In the genomic region with DNA sequence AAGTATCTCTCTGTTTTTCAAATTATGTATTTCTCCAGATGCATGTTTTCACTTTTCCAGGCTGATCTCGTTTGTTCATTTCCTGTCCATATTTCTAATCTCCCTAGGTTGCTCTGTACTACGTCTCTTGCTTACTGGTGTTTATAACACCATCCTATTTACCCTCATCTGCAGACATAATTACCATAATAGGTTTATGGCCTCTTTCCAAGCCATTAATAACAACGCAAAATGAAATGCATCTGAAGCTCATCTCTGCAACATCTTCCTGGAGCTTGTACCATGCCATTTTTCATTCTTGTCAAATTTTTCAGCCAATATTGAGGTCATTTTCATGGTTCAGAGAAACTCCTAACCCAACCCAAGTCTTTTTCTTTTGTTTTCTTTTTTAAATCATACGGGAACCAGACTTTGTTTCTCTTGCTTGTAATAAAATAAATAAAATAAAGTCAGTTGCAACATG, we compare ENCODE assay signal across 25 cellular contexts. TPM values are rescaled to one million over a fixed set of nuclear protein-coding genes. Genes with fewer than 3 reads are reported as not detected.
DNase-seq lines count a peak whose midpoint lies in the region; ATAC-seq and FAIRE-seq lines count a peak whose summit lies in the region.
"Had no signal": no experiment of that assay in that cellular context is flagged by ENCODE, and none has a peak within 500 bp of the region (broad histone marks: within the 10 kb centered on the region; RNA-seq: fewer than 3 reads in every experiment).

No MANE protein-coding gene starts in this region.

- intact Hi-C loops in sciatic nerve (cut with DNase I), result no loop called here
- intact Hi-C loops in activated CD4-positive, alpha-beta T cell treated with anti-CD3 and anti-CD28 coated beads for 36 hours (cut with DNase I, micrococcal nuclease), result no loop called here

- FAIRE-seq in endometrium (lab: Jason Lieb, UNC), result peak; percentile 21
- FAIRE-seq: astrocyte, H54, HepG2, keratinocyte had no signal

- no peaks in the 10 kb centered on the region for H3K4me1 Mint-ChIP-seq in activated CD4-positive, alpha-beta T cell treated with anti-CD3 and anti-CD28 coated beads for 36 hours

- no peak overlapping the region for H3K27ac Mint-ChIP-seq in activated CD4-positive, alpha-beta T cell treated with anti-CD3 and anti-CD28 coated beads for 36 hours
- H3K27ac Mint-ChIP-seq: activated CD8-positive, alpha-beta T cell treated with anti-CD3 and anti-CD28 coated beads for 36 hours; activated naive CD4-positive, alpha-beta T cell treated with anti-CD3 and anti-CD28 coated beads for 36 hours; activated T-cell treated with anti-CD3 and anti-CD28 coated beads, Interleukin-2, amount 50 U/mL, for 24 hours; mesothelial cell of epicardium; natural killer cell treated with Interleukin-12 subunit alpha and Interleukin-12 subunit beta and Interleukin-15 and Interleukin-18, amount 100 ng/mL, for 72 hours; stimulated activated naive CD8-positive, alpha-beta T cell treated with anti-CD3 and anti-CD28 coated beads, Interleukin-15, Interleukin-2, amounts not matched to agents 100 ng/mL and 50 ng/mL, for 24 hours; T-helper 1 cell treated with Interleukin-12 subunit alpha and Interleukin-12 subunit beta and Interleukin-4 antibody, amounts not matched to agents 30 μg/mL and 1 μg/mL, for 36 hours had no signal

- POLR2A ChIA-PET in activated CD4-positive, alpha-beta T cell treated with anti-CD3 and anti-CD28 coated beads for 36 hours (lab: Charles Lee), result no interaction called here

- ATAC-seq in sciatic nerve (peak; percentile 64), HG02763 (IDR thresholded peaks at IDR 0.05; ENCODE audit: unreplicated experiment) (no peak), GM19324 (IDR thresholded peaks at IDR 0.05; ENCODE audit: low FRiP score, unreplicated experiment) (no peak)
- no peak for ATAC-seq in activated CD4-positive, alpha-beta T cell treated with anti-CD3 and anti-CD28 coated beads for 36 hours
- ATAC-seq: activated CD8-positive, alpha-beta T cell treated with anti-CD3 and anti-CD28 coated beads for 36 hours; HepG2; natural killer cell treated with Interleukin-12 subunit alpha and Interleukin-12 subunit beta and Interleukin-15 and Interleukin-18, amount 100 ng/mL, for 72 hours; upper lobe of right lung had no signal

- H3K27me3 Mint-ChIP-seq in activated CD4-positive, alpha-beta T cell treated with anti-CD3 and anti-CD28 coated beads for 36 hours, result peaks cover 13% of the 10 kb centered on the region

- no peaks in the 10 kb centered on the region for H3K36me3 Mint-ChIP-seq in activated CD4-positive, alpha-beta T cell treated with anti-CD3 and anti-CD28 coated beads for 36 hours (ENCODE audit: low read depth)
- H3K36me3 Mint-ChIP-seq: natural killer cell treated with Interleukin-12 subunit alpha and Interleukin-12 subunit beta and Interleukin-15 and Interleukin-18, amount 100 ng/mL, for 72 hours had no signal

- CTCF ChIA-PET in activated CD4-positive, alpha-beta T cell treated with anti-CD3 and anti-CD28 coated beads for 36 hours (lab: Charles Lee), result no interaction called here

- H3K9me3 Mint-ChIP-seq in activated CD4-positive, alpha-beta T cell treated with anti-CD3 and anti-CD28 coated beads for 36 hours (ENCODE audit: low read depth), result no peaks in the 10 kb centered on the region
- H3K9me3 Mint-ChIP-seq: activated CD8-positive, alpha-beta T cell treated with anti-CD3 and anti-CD28 coated beads for 36 hours; activated T-cell treated with anti-CD3 and anti-CD28 coated beads, Interleukin-2, amount 50 U/mL, for 24 hours; natural killer cell treated with Interleukin-12 subunit alpha and Interleukin-12 subunit beta and Interleukin-15 and Interleukin-18, amount 100 ng/mL, for 72 hours; T-helper 1 cell treated with Interleukin-12 subunit alpha and Interleukin-12 subunit beta and Interleukin-4 antibody, amounts not matched to agents 30 μg/mL and 1 μg/mL, for 36 hours had no signal

- H3K4me3 Mint-ChIP-seq in activated CD4-positive, alpha-beta T cell treated with anti-CD3 and anti-CD28 coated beads for 36 hours, result no peak overlapping the region
- H3K4me3 Mint-ChIP-seq: activated CD8-positive, alpha-beta T cell treated with anti-CD3 and anti-CD28 coated beads for 36 hours; activated naive CD4-positive, alpha-beta T cell treated with anti-CD3 and anti-CD28 coated beads for 36 hours; activated T-cell treated with anti-CD3 and anti-CD28 coated beads, Interleukin-2, amount 50 U/mL, for 24 hours; mesothelial cell of epicardium; natural killer cell treated with Interleukin-12 subunit alpha and Interleukin-12 subunit beta and Interleukin-15 and Interleukin-18, amount 100 ng/mL, for 72 hours; stimulated activated naive CD8-positive, alpha-beta T cell treated with anti-CD3 and anti-CD28 coated beads, Interleukin-15, Interleukin-2, amounts not matched to agents 100 ng/mL and 50 ng/mL, for 24 hours; T-helper 1 cell treated with Interleukin-12 subunit alpha and Interleukin-12 subunit beta and Interleukin-4 antibody, amounts not matched to agents 30 μg/mL and 1 μg/mL, for 36 hours had no signal

- peak in 2 of 3 experiments; percentile 12 to 79 for DNase-seq in NCI-H1417 (lab: John Stamatoyannopoulos, UW)
- DNase-seq in NCI-H446 (lab: John Stamatoyannopoulos, UW), result peak; percentile 31 to 50
- no peak for DNase-seq in sciatic nerve (ENCODE audit: low spot score)
- DNase-seq in activated T-cell treated with anti-CD3 and anti-CD28 coated beads for 4 hours, result no peak
- DNase-seq in activated CD4-positive, alpha-beta T cell treated with anti-CD3 and anti-CD28 coated beads for 36 hours, result no peak
- DNase-seq: activated CD8-positive, alpha-beta T cell treated with anti-CD3 and anti-CD28 coated beads for 36 hours; activated naive CD4-positive, alpha-beta T cell treated with anti-CD3 and anti-CD28 coated beads for 36 hours; activated T-cell treated with anti-CD3 and anti-CD28 coated beads, Interleukin-2, amount 50 U/mL, for 24 hours; effector memory CD4-positive, alpha-beta T cell; NCI-H187; SHP77 treated with DMSO at 0.1 percent for 48 hours; stimulated activated CD4-positive, alpha-beta T cell treated with anti-CD3 and anti-CD28 coated beads, Interleukin-2, amount 100 ng/mL, for 24 hours; upper lobe of right lung; WERI-Rb-1 had no signal

RNA-seq across cellular contexts. Expression of a gene that starts 37.2 kb away (rescaled TPM):
- 81.2 TPM for total RNA-seq in sciatic nerve
- total RNA-seq in activated CD4-positive, alpha-beta T cell treated with anti-CD3 and anti-CD28 coated beads for 36 hours, result under 1 TPM; 0.16 to 0.18 TPM

Comparison
In these comparisons a context has a peak if more than half of its experiments do, and no peak if none do; other contexts are left out.
1. DNase-seq: peak in NCI-H1417 (2 of 3) and NCI-H446 (2 of 2); none in sciatic nerve (single experiment), activated T-cell treated with anti-CD3 and anti-CD28 coated beads for 4 hours (single experiment) and activated CD4-positive, alpha-beta T cell treated with anti-CD3 and anti-CD28 coated beads for 36 hours (single experiment).
2. RNA of a gene that starts 37.2 kb away (total RNA-seq): 81.2 TPM in sciatic nerve (single experiment); 0.16 to 0.18 TPM in activated CD4-positive, alpha-beta T cell treated with anti-CD3 and anti-CD28 coated beads for 36 hours; every median in the first group is over 10 times any median in the second.